20 cellular contexts compared by ENCODE assay signal in the genomic region with DNA sequence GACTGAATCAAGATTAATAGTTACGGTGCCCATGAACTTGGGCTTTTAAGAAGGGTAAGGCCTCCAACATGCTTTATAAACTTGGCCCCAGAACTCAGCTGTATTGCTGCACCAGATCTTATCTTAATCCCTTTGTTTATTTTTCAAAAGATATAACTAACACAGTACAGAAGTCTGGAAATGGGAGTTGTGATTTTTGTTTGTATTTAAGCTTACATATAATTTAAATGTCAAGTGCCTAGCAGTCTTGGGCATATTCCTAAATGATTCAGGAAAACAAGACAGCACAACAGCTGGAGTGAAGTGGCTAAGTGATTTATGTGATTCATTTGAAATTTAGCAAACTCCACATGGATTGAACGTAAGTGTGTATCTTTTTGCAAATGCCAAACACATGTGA. TPM values are rescaled to one million over a fixed set of nuclear protein-coding genes. Genes with fewer than 3 reads are reported as not detected.
DNase-seq lines count a peak whose midpoint lies in the region; ATAC-seq and TF ChIP-seq lines count a peak whose summit lies in the region.
"Had no signal": no experiment of that assay in that cellular context is flagged by ENCODE, and none has a peak within 500 bp of the region (broad histone marks: within the 10 kb centered on the region; RNA-seq: fewer than 3 reads in every experiment).

No MANE protein-coding gene starts in this region.

- H3K9me3 Mint-ChIP-seq in activated T-helper 17 cell treated with anti-CD3 and anti-CD28 coated beads, Interleukin-2, amount 50 U/mL, for 72 hours = no peaks in the 10 kb centered on the region

- no peak for ATAC-seq in activated T-helper 17 cell treated with anti-CD3 and anti-CD28 coated beads, Interleukin-2, amount 50 U/mL, for 72 hours (replicated peaks)
- ATAC-seq in gastrocnemius medialis = no peak
- ATAC-seq: activated naive CD4-positive, alpha-beta T cell treated with anti-CD3 and anti-CD28 coated beads, Interleukin-2, amount 50 U/mL, for 72 hours; right cardiac atrium; Right ventricle myocardium inferior had no signal

- H3K27me3 ChIP-seq in gastrocnemius medialis = no peaks in the 10 kb centered on the region
- H3K27me3 ChIP-seq: neutrophil had no signal

- peak; percentile 56 for DNase-seq in HCEC 1CT
- DNase-seq in fibroblast of gingiva (ENCODE audit: low read depth) = peak; percentile 57
- no peak for DNase-seq in gastrocnemius medialis
- DNase-seq in NCI-H1694 (lab: John Stamatoyannopoulos, UW) = no peak
- no peak for DNase-seq in activated CD4-positive, alpha-beta T cell treated with anti-CD3 and anti-CD28 coated beads for 1 hour
- no peak for DNase-seq in stimulated activated CD4-positive, alpha-beta T cell treated with anti-CD3 and anti-CD28 coated beads, Interleukin-4, amount 100 ng/mL, for 4 hours
- DNase-seq in NK-92 (lab: John Stamatoyannopoulos, UW; ENCODE audit: unreplicated experiment) = no peak
- DNase-seq: activated CD4-positive, CD25-positive, alpha-beta regulatory T cell; activated CD8-positive, alpha-beta memory T cell treated with anti-CD3 and anti-CD28 coated beads, Interleukin-2, amount 50 U/mL, for 48 hours; DMS79 treated with DMSO at 0.1 percent for 48 hours; GM23248; mesendoderm; right cardiac atrium had no signal

- H3K27ac Mint-ChIP-seq in activated T-helper 17 cell treated with anti-CD3 and anti-CD28 coated beads, Interleukin-2, amount 50 U/mL, for 72 hours = peak overlapping the region; percentile 74

- no peak overlapping the region for H3K4me3 ChIP-seq in gastrocnemius medialis
- H3K4me3 ChIP-seq: GM23248, thoracic aorta had no signal

- peaks cover 86% of the 10 kb centered on the region for H3K36me3 Mint-ChIP-seq in activated T-helper 17 cell treated with anti-CD3 and anti-CD28 coated beads, Interleukin-2, amount 50 U/mL, for 72 hours (ENCODE audit: low read depth)

- peaks cover 8 to 21% of the 10 kb centered on the region in 2 donors for H3K4me1 ChIP-seq in gastrocnemius medialis

- H3K9me3 ChIP-seq in gastrocnemius medialis = no peaks in the 10 kb centered on the region
- H3K9me3 ChIP-seq: neutrophil, thoracic aorta had no signal

- H3K27me3 Mint-ChIP-seq in activated T-helper 17 cell treated with anti-CD3 and anti-CD28 coated beads, Interleukin-2, amount 50 U/mL, for 72 hours = no peaks in the 10 kb centered on the region

- TF ChIP-seq CTCF in gastrocnemius medialis (IDR thresholded peaks at IDR 0.05 in 4 of 5, conservative IDR thresholded peaks at IDR 0.05 in 1 of 5) = no peak

- TF ChIP-seq POLR2A in gastrocnemius medialis (IDR thresholded peaks at IDR 0.05) = no peak

- H3K4me3 Mint-ChIP-seq in activated T-helper 17 cell treated with anti-CD3 and anti-CD28 coated beads, Interleukin-2, amount 50 U/mL, for 72 hours = no peak overlapping the region
- H3K4me3 Mint-ChIP-seq: T-helper 1 cell treated with Interleukin-12 subunit alpha and Interleukin-12 subunit beta and Interleukin-4 antibody, amounts not matched to agents 30 μg/mL and 1 μg/mL, for 36 hours had no signal

- in situ Hi-C loops in gastrocnemius medialis (cut with MboI; ENCODE audit: low sequenced_read_pairs in 4 of 4) = no loop called here

- H3K36me3 ChIP-seq in gastrocnemius medialis = peaks cover 0 to 41% of the 10 kb centered on the region in 2 donors

- intact Hi-C loops in gastrocnemius medialis (cut with DNase I; ENCODE audit: low total_unique reads) = loop anchor here (5.0 kb wide), 1 partner anchor 127 kb away; the partner anchor contains the start of gene SETD2

- peak overlapping the region; percentile 58 to 77 (median 71) for H3K27ac ChIP-seq in gastrocnemius medialis
- H3K27ac ChIP-seq: C4-2B, GM23248, neutrophil, thoracic aorta had no signal

- H3K4me1 Mint-ChIP-seq in activated T-helper 17 cell treated with anti-CD3 and anti-CD28 coated beads, Interleukin-2, amount 50 U/mL, for 72 hours = peaks cover 23% of the 10 kb centered on the region

RNA-seq across cellular contexts. Expression of gene NBEAL2, which starts 56.2 kb away (rescaled TPM):
- 100 to 1,000 TPM; 140 to 169 TPM for total RNA-seq in activated T-helper 17 cell treated with anti-CD3 and anti-CD28 coated beads, Interleukin-2, amount 50 U/mL, for 72 hours
- 1 to 10 TPM; 4.1 to 8.7 (median 7.5) TPM for total RNA-seq in gastrocnemius medialis

RNA-seq across cellular contexts. Expression of gene CCDC12, which starts 59.1 kb away (rescaled TPM):
- 10 to 100 TPM; 46.9 to 59.8 TPM for total RNA-seq in activated T-helper 17 cell treated with anti-CD3 and anti-CD28 coated beads, Interleukin-2, amount 50 U/mL, for 72 hours
- total RNA-seq in gastrocnemius medialis = 10 to 100 TPM; 24.6 to 32.0 (median 29.0) TPM

Comparison
In these comparisons a context has a peak if more than half of its experiments do, and no peak if none do; other contexts are left out.
1. DNase-seq: peak in HCEC 1CT (single experiment) and fibroblast of gingiva (single experiment); none in gastrocnemius medialis (0 of 2), NCI-H1694 (single experiment), activated CD4-positive, alpha-beta T cell treated with anti-CD3 and anti-CD28 coated beads for 1 hour (single experiment), stimulated activated CD4-positive, alpha-beta T cell treated with anti-CD3 and anti-CD28 coated beads, Interleukin-4, amount 100 ng/mL, for 4 hours (0 of 2) and NK-92 (single experiment).
2. RNA of gene NBEAL2, which starts 56.2 kb away (total RNA-seq): 140 to 169 TPM in activated T-helper 17 cell treated with anti-CD3 and anti-CD28 coated beads, Interleukin-2, amount 50 U/mL, for 72 hours; 4.1 to 8.7 TPM in gastrocnemius medialis; every median in the first group is over 10 times any median in the second.